In the genomic region with DNA sequence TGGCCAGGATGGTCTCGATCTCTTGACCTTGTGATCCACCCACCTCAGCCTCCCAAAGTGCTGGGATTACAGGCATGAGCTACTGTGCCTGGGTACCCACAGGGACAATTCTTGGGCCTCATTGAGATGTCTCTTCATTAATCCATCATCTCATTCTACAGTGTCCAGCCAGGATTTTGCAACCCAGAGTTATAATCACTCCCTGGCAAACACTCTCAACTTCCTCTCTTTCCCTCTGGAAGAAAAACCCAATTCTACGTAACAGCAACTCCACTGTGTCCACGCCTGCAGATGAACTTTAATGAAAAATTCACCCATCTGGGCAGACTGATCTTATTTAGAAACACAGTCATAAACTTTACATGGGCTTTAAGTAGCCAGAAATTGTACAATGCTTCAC, we compare ENCODE assay signal across 24 cellular contexts.
"Had no signal": no experiment of that assay in that cellular context is flagged by ENCODE, and none has a peak within 500 bp of the region (broad histone marks: within the 10 kb centered on the region; RNA-seq: fewer than 3 reads in every experiment).

No MANE protein-coding gene starts in this region.

- H3K9me3 Mint-ChIP-seq: activated CD4-positive, alpha-beta memory T cell treated with anti-CD3 and anti-CD28 coated beads for 36 hours; activated CD4-positive, alpha-beta T cell treated with anti-CD3 and anti-CD28 coated beads, Interleukin-2, amount 10 ng/mL, durations not matched to agents 7 days and 5 days; activated naive CD4-positive, alpha-beta T cell treated with anti-CD3 and anti-CD28 coated beads, Interleukin-2, amount 50 U/mL, for 72 hours; activated naive CD8-positive, alpha-beta T cell treated with anti-CD3 and anti-CD28 coated beads, Interleukin-2, amount 50 U/mL, for 24 hours; activated T-cell treated with anti-CD3 and anti-CD28 coated beads, Interleukin-2, amount 50 U/mL, for 4 hours had no signal

- H3K4me3 ChIP-seq: MG63, SJCRH30 had no signal

- H3K4me1 Mint-ChIP-seq: activated CD4-positive, alpha-beta T cell treated with anti-CD3 and anti-CD28 coated beads, Interleukin-2, amount 10 ng/mL, durations not matched to agents 7 days and 5 days; activated naive CD8-positive, alpha-beta T cell treated with anti-CD3 and anti-CD28 coated beads, Interleukin-2, amount 50 U/mL, for 24 hours had no signal

- H3K36me3 Mint-ChIP-seq: activated CD4-positive, alpha-beta memory T cell treated with anti-CD3 and anti-CD28 coated beads for 36 hours; activated naive CD4-positive, alpha-beta T cell treated with anti-CD3 and anti-CD28 coated beads, Interleukin-2, amount 50 U/mL, for 72 hours; brain had no signal

- H3K36me3 ChIP-seq: MG63, SJCRH30 had no signal

- H3K4me1 ChIP-seq: SJCRH30 had no signal

- ATAC-seq: activated naive CD4-positive, alpha-beta T cell treated with anti-CD3 and anti-CD28 coated beads, Interleukin-2, amount 50 U/mL, for 72 hours; activated naive CD8-positive, alpha-beta T cell treated with anti-CD3 and anti-CD28 coated beads, Interleukin-2, amount 50 U/mL, for 24 hours; activated T-cell treated with anti-CD3 and anti-CD28 coated beads, Interleukin-2, amount 50 U/mL, for 4 hours had no signal

- H3K27me3 ChIP-seq: SJCRH30 had no signal

- H3K4me3 Mint-ChIP-seq: activated CD4-positive, alpha-beta memory T cell treated with anti-CD3 and anti-CD28 coated beads for 36 hours; activated CD4-positive, alpha-beta T cell treated with anti-CD3 and anti-CD28 coated beads, Interleukin-2, amount 10 ng/mL, durations not matched to agents 7 days and 5 days; activated naive CD8-positive, alpha-beta T cell treated with anti-CD3 and anti-CD28 coated beads, Interleukin-2, amount 50 U/mL, for 24 hours; activated T-cell treated with anti-CD3 and anti-CD28 coated beads, Interleukin-2, amount 50 U/mL, for 4 hours; brain had no signal

- H3K27ac Mint-ChIP-seq: activated CD4-positive, alpha-beta memory T cell treated with anti-CD3 and anti-CD28 coated beads for 36 hours; activated CD4-positive, alpha-beta T cell treated with anti-CD3 and anti-CD28 coated beads, Interleukin-2, amount 10 ng/mL, durations not matched to agents 7 days and 5 days; activated naive CD4-positive, alpha-beta T cell treated with anti-CD3 and anti-CD28 coated beads, Interleukin-2, amount 50 U/mL, for 72 hours; brain had no signal

- DNase-seq: activated CD4-positive, alpha-beta memory T cell treated with anti-CD3 and anti-CD28 coated beads for 36 hours; activated CD4-positive, alpha-beta T cell treated with anti-CD3 and anti-CD28 coated beads, Interleukin-2, amount 10 ng/mL, durations not matched to agents 7 days and 5 days; activated CD4-positive, CD25-positive, alpha-beta regulatory T cell; activated CD8-positive, alpha-beta memory T cell treated with anti-CD3 and anti-CD28 coated beads for 24 hours; activated effector memory CD4-positive, alpha-beta T cell treated with anti-CD3 and anti-CD28 coated beads, Interleukin-2, amount 50 U/mL, for 16 hours; activated naive CD4-positive, alpha-beta T cell treated with Interleukin-2 at 50 U/mL for 16 hours; activated naive CD8-positive, alpha-beta T cell treated with anti-CD3 and anti-CD28 coated beads, Interleukin-2, amount 50 U/mL, for 24 hours; activated T-cell treated with anti-CD3 and anti-CD28 coated beads, Interleukin-2, amount 50 U/mL, for 4 hours; amniotic stem cell; MG63; NCI-H1105; NCI-H1436; NCI-H187; NCI-H2081; NCI-H446 treated with DMSO at 0.1 percent for 48 hours; NCI-H524 treated with DMSO at 0.1 percent for 48 hours; NCI-H82; SJCRH30; SK-N-SH; T-helper 1 cell had no signal

- H3K9me3 ChIP-seq: MG63, SJCRH30, SK-N-SH had no signal

- H3K27ac ChIP-seq: KMS-11, SJCRH30, VCaP had no signal
